8 cellular contexts compared by ENCODE assay signal in genomic region chr3:44339181-44339741, GRCh38. TPM values are rescaled to one million over a fixed set of nuclear protein-coding genes. Genes with fewer than 3 reads are reported as not detected.
A peak's percentile ranks its signal among the peaks of the same experiment; 100 is the strongest.
DNase-seq lines count a peak whose midpoint lies in the region; ATAC-seq, FAIRE-seq and TF ChIP-seq lines count a peak whose summit lies in the region.

No MANE protein-coding gene starts in this region.

- no peaks in the 10 kb centered on the region for H3K9me3 ChIP-seq in CD8-positive, alpha-beta T cell (ENCODE audit: low read length)
- H3K9me3 ChIP-seq in NT2/D1 (ENCODE audit: insufficient read depth, low read length) (no peaks in the 10 kb centered on the region; the same call in 1 of the 2 replicates), endothelial cell of umbilical vein (replicated peaks; ENCODE audit: control insufficient read depth, insufficient read depth, low read length) (no peaks in the 10 kb centered on the region), neuronal stem cell (replicated peaks in 1 of 2; ENCODE audit: control insufficient read depth in 2 of 2, insufficient read depth in 1 of 2, low read depth in 1 of 2, low read length in 2 of 2) (peaks cover 0 to 3% of the 10 kb centered on the region in 2 donors)

- peak overlapping the region; percentile 94 for H3K9ac ChIP-seq in NT2/D1 (ENCODE audit: insufficient read length, low read depth)
- H3K9ac ChIP-seq in endothelial cell of umbilical vein (replicated peaks; ENCODE audit: extremely low read depth, insufficient read depth, low read length): peak overlapping the region; percentile 81
- H3K9ac ChIP-seq in neuronal stem cell (ENCODE audit: low read depth, low read length, poor library complexity): no peak overlapping the region

- H4K8ac ChIP-seq in neuronal stem cell (ENCODE audit: low read depth, low read length): no peak overlapping the region

- peak overlapping the region; percentile 88 for H3K27ac ChIP-seq in CD8-positive, alpha-beta T cell (ENCODE audit: low read depth, low read length)
- H3K27ac ChIP-seq in endothelial cell of umbilical vein (ENCODE audit: insufficient read depth, low read depth, low read length): peak overlapping the region; percentile 54
- no peak overlapping the region for H3K27ac ChIP-seq in neuronal stem cell (replicated peaks; ENCODE audit: low read length)

- H3K27me3 ChIP-seq in CD8-positive, alpha-beta T cell (ENCODE audit: insufficient read depth, low read length): no peaks in the 10 kb centered on the region
- no peaks in the 10 kb centered on the region for H3K27me3 ChIP-seq in NT2/D1 (ENCODE audit: insufficient read depth, insufficient read length)
- peaks cover 0 to 3% of the 10 kb centered on the region in 2 experiments for H3K27me3 ChIP-seq in endothelial cell of umbilical vein (ENCODE audit: control insufficient read depth in 2 of 2, insufficient read depth in 2 of 2, low read length in 2 of 2)
- peaks cover 0 to 3% (median 0%) of the 10 kb centered on the region in 3 experiments for H3K27me3 ChIP-seq in neuronal stem cell (ENCODE audit: control insufficient read depth in 3 of 3, insufficient read depth in 3 of 3, low read depth in 1 of 3, low read length in 3 of 3)

- H2AFZ ChIP-seq in endothelial cell of umbilical vein (ENCODE audit: low read depth, low read length) (peak overlapping the region; percentile 37), neuronal stem cell (ENCODE audit: low read length) (peak overlapping the region; percentile 96)

- CTCF ChIA-PET in CD8-positive, alpha-beta T cell (lab: Charles Lee): no interaction called here
- CTCF ChIA-PET in endothelial cell of umbilical vein (lab: Charles Lee): interaction anchor here (2.5 to 2.8 kb wide), 2 partner anchors 16 to 87 kb away, joined by 8 to 10 read pairs; no protein-coding TSS in a partner anchor

- BruUV-seq in endothelial cell of umbilical vein (replicated peaks; lab: Mats Ljungman, UMichigan): TSS peak; percentile 64

- H3K9me1 ChIP-seq in endothelial cell of umbilical vein (replicated peaks; ENCODE audit: control insufficient read depth, extremely low read depth, insufficient read depth, low read length): no peaks in the 10 kb centered on the region

- H3K36me3 ChIP-seq in CD8-positive, alpha-beta T cell (ENCODE audit: insufficient read depth, low read length): no peaks in the 10 kb centered on the region
- H3K36me3 ChIP-seq in NT2/D1 (ENCODE audit: insufficient read depth, insufficient read length, low read length) (peaks cover 6% of the 10 kb centered on the region), endothelial cell of umbilical vein (ENCODE audit: control insufficient read depth in 2 of 2, extremely low read depth in 1 of 2, insufficient read depth in 2 of 2, low read length in 2 of 2) (no peaks in the 10 kb centered on the region), neuronal stem cell (replicated peaks in 1 of 2; ENCODE audit: control insufficient read depth in 2 of 2, insufficient read depth in 2 of 2, low read length in 2 of 2) (peaks cover 0 to 10% of the 10 kb centered on the region in 2 donors)

- intact Hi-C loops in CD8-positive, alpha-beta T cell (cut with DNase I, micrococcal nuclease): loop anchor here (1.0 to 10.0 kb wide), 8 partner anchors 422 to 1837 kb away; partner anchors contain the start of genes ANO10 (in 2 of the 2), KIAA1143 (in 2 of the 2), KIF15 (in 2 of the 2) and EXOSC7 (in 1 of the 2)
- intact Hi-C loops in endothelial cell of umbilical vein (cut with micrococcal nuclease): loop anchor here (1.0 to 2.0 kb wide), 2 partner anchors 133 to 522 kb away; partner anchors contain the start of gene TMEM42

- TF ChIP-seq CTCF in CD8-positive, alpha-beta T cell (IDR thresholded peaks at IDR 0.05): no peak
- TF ChIP-seq CTCF in endothelial cell of umbilical vein (IDR thresholded peaks at IDR 0.05; ENCODE audit: extremely low read depth in 1 of 2, insufficient read depth in 1 of 2, low read depth in 1 of 2, low read length in 2 of 2): no peak

- no peaks in the 10 kb centered on the region for H3K9me3 Mint-ChIP-seq in CD8-positive, alpha-beta T cell

- H3K4me1 Mint-ChIP-seq in CD8-positive, alpha-beta T cell (ENCODE audit: low read depth): peaks cover 32% of the 10 kb centered on the region

- FAIRE-seq in endothelial cell of umbilical vein (lab: Jason Lieb, UNC): peak; percentile 59

- peaks cover 15% of the 10 kb centered on the region for H3K4me1 ChIP-seq in CD8-positive, alpha-beta T cell (ENCODE audit: insufficient read depth, low read length)
- H3K4me1 ChIP-seq in NT2/D1 (ENCODE audit: insufficient read depth, insufficient read length) (no peaks in the 10 kb centered on the region), endothelial cell of umbilical vein (ENCODE audit: control insufficient read depth, extremely low read depth, insufficient read depth, low read length) (peaks cover 9% of the 10 kb centered on the region), neuronal stem cell (ENCODE audit: control insufficient read depth in 2 of 2, insufficient read depth in 1 of 2, low read depth in 1 of 2, low read length in 2 of 2) (peaks cover 5 to 10% of the 10 kb centered on the region in 2 donors)

- H3K23ac ChIP-seq in neuronal stem cell (ENCODE audit: low read depth, low read length, poor library complexity): no peak overlapping the region

- H2BK120ac ChIP-seq in neuronal stem cell (ENCODE audit: low read depth, low read length): no peak overlapping the region

- H3K27ac Mint-ChIP-seq in CD8-positive, alpha-beta T cell: peak overlapping the region; percentile 97

- peaks cover 11% of the 10 kb centered on the region for H3K36me3 Mint-ChIP-seq in CD8-positive, alpha-beta T cell

- no peak overlapping the region for H4K91ac ChIP-seq in neuronal stem cell (ENCODE audit: low read depth, low read length, poor library complexity)

- POLR2A ChIA-PET in CD8-positive, alpha-beta T cell (lab: Charles Lee): interaction anchor here (0.7 to 3.0 kb wide), 7 partner anchors 28 to 637 kb away, joined by 3 to 23 read pairs (median 3); partner anchors contain the start of genes EXOSC7, ZDHHC3 and ZNF445
- POLR2A ChIA-PET in endothelial cell of umbilical vein (lab: Charles Lee): no interaction called here

- H3K27me3 Mint-ChIP-seq in CD8-positive, alpha-beta T cell (ENCODE audit: low read depth): no peaks in the 10 kb centered on the region

- no peak for ATAC-seq in CD8-positive, alpha-beta T cell

- H2BK5ac ChIP-seq in neuronal stem cell (ENCODE audit: low read length): no peak overlapping the region

- no peaks in the 10 kb centered on the region for H3K79me1 ChIP-seq in neuronal stem cell (ENCODE audit: low read depth, low read length)

- H3K4me3 ChIP-seq in CD8-positive, alpha-beta T cell (ENCODE audit: low read depth, low read length): peak overlapping the region; percentile 76
- H3K4me3 ChIP-seq in NT2/D1 (ENCODE audit: insufficient read length, low read depth): peak overlapping the region; percentile 83
- peak overlapping the region; percentile 65 to 94 (median 68) for H3K4me3 ChIP-seq in endothelial cell of umbilical vein (replicated peaks in 1 of 3; ENCODE audit: insufficient read depth in 1 of 3, low read depth in 1 of 3, low read length in 3 of 3)
- peak overlapping the region in 1 of 2 donors; percentile 70 for H3K4me3 ChIP-seq in neuronal stem cell (ENCODE audit: low read length in 2 of 2)

- H3K18ac ChIP-seq in neuronal stem cell (ENCODE audit: low read length): no peak overlapping the region

- TF ChIP-seq POLR2A in endothelial cell of umbilical vein (IDR thresholded peaks at IDR 0.05; ENCODE audit: low read depth, low read length): no peak

- no peak overlapping the region for H3K4ac ChIP-seq in neuronal stem cell (ENCODE audit: low read length)

- H3K14ac ChIP-seq in neuronal stem cell (ENCODE audit: low read length): no peak overlapping the region

- H4K20me1 ChIP-seq in endothelial cell of umbilical vein (replicated peaks; ENCODE audit: control insufficient read depth, extremely low read depth, insufficient read depth, low read length): no peaks in the 10 kb centered on the region

- H2AK5ac ChIP-seq in neuronal stem cell (ENCODE audit: low read depth, low read length): no peak overlapping the region

- peak overlapping the region; percentile 99 for H3K4me2 ChIP-seq in endothelial cell of umbilical vein (ENCODE audit: insufficient read depth, low read length)
- peak overlapping the region; percentile 37 for H3K4me2 ChIP-seq in neuronal stem cell (ENCODE audit: insufficient read depth, low read length, poor library complexity, severe bottlenecking)

- no peak overlapping the region for H2BK12ac ChIP-seq in neuronal stem cell (ENCODE audit: low read length)

- dilution Hi-C loops in endothelial cell of umbilical vein (cut with MboI; ENCODE audit: extremely low pct_ligation_motif_present, low sequenced_read_pairs): no loop called here

- peak overlapping the region; percentile 93 for H3K4me3 Mint-ChIP-seq in CD8-positive, alpha-beta T cell

- no CpG with 5 or more reads among the region's 7 CpGs for WGBS in neuronal stem cell (ENCODE audit: extremely low coverage in 2 of 2, insufficient read length in 2 of 2, insufficient replicate concordance in 1 of 2), 2 donors

- DNase-seq in CD8-positive, alpha-beta T cell: no peak
- DNase-seq in NT2/D1 (ENCODE audit: low read depth, low spot score): no peak
- peak; percentile 35 for DNase-seq in endothelial cell of umbilical vein (ENCODE audit: low read depth, low spot score)
- DNase-seq in neuronal stem cell (ENCODE audit: low spot score): no peak
- DNase-seq in NCI-H2081 treated with DMSO at 0.1 percent for 48 hours (lab: John Stamatoyannopoulos, UW): no peak
- DNase-seq in activated CD4-positive, CD25-positive, alpha-beta regulatory T cell treated with anti-CD3 and anti-CD28 coated beads, Interleukin-2, amount 50 U/mL, for 72 hours: no peak
- DNase-seq in cerebellar cortex (ENCODE audit: low spot score): no peak
- no peak for DNase-seq in 8988T

- no peak overlapping the region for H2BK15ac ChIP-seq in neuronal stem cell (ENCODE audit: low read length)

- H3K79me2 ChIP-seq in endothelial cell of umbilical vein (ENCODE audit: control insufficient read depth, insufficient read depth, low read length): peaks cover 9% of the 10 kb centered on the region

TF ChIP-seq in endothelial cell of umbilical vein, 7 proteins besides CTCF, POLR2A, EP300 and RAD21 (continues in another document):
- TF ChIP-seq MAX (IDR thresholded peaks at IDR 0.05; ENCODE audit: insufficient read depth, insufficient read length): no peak

RNA-seq across cellular contexts. Expression of gene TCAIM, which starts 0.7 kb away (rescaled TPM):
- total RNA-seq in CD8-positive, alpha-beta T cell: 1 to 10 TPM; 3.1 to 3.7 TPM
- total RNA-seq in endothelial cell of umbilical vein: 18.2 and 19.6 TPM in 2 replicates
- polyA plus RNA-seq in endothelial cell of umbilical vein: 7.6 and 9.2 TPM in 2 replicates
- polyA plus RNA-seq in endothelial cell of umbilical vein (2011; cell fraction: cytosol; rRNA removed): 11.0 and 11.9 TPM in 2 replicates
- 7.9 and 10.6 TPM in 2 replicates for polyA plus RNA-seq in endothelial cell of umbilical vein (2011; cell fraction: nucleus; rRNA removed)
- polyA plus RNA-seq in endothelial cell of umbilical vein (2012): 14.3 and 21.7 TPM in 2 replicates
- 12.4 and 13.6 TPM in 2 replicates for polyA minus RNA-seq in endothelial cell of umbilical vein
- polyA minus RNA-seq in endothelial cell of umbilical vein (2011; cell fraction: cytosol; rRNA and poly(A)+ RNA removed): 26.4 TPM
- 15.4 and 19.4 TPM in 2 replicates for polyA minus RNA-seq in endothelial cell of umbilical vein (2011; cell fraction: nucleus; rRNA and poly(A)+ RNA removed)
- polyA plus RNA-seq in neuronal stem cell (2013, experiment 1 of 2): 16.5 TPM
- polyA plus RNA-seq in neuronal stem cell (2013, experiment 2 of 2): 16.5 TPM
